In genomic region chr3:120596116-120596852, GRCh38 we compare ENCODE assay signal across 8 cellular contexts. TPM values are rescaled to one million over a fixed set of nuclear protein-coding genes. Genes with fewer than 3 reads are reported as not detected.
DNase-seq lines count a peak whose midpoint lies in the region; TF ChIP-seq lines count a peak whose summit lies in the region.

Gene NDUFB4, plus strand, starts transcription at chr3:120596336. Its CDS starts 24 bp downstream, at chr3:120596360.

- peak within 1 kb of the TSS; percentile 86 for H3K4me3 Mint-ChIP-seq in activated naive CD4-positive, alpha-beta T cell treated with anti-CD3 and anti-CD28 coated beads for 36 hours

- H3K27me3 ChIP-seq in neuron (ENCODE audit: insufficient read depth, low read length) (no peaks in the 10 kb centered on the region), subcutaneous abdominal adipose tissue (ENCODE audit: control insufficient read depth in 5 of 5, insufficient read depth in 4 of 5, low read length in 5 of 5) (no peaks in the 10 kb centered on the region)

- peak within 1 kb of the TSS; percentile 89 to 99 (median 99) for H3K9ac ChIP-seq in subcutaneous abdominal adipose tissue (ENCODE audit: low read length in 5 of 5)

- peak within 1 kb of the TSS; percentile 95 for H3K27ac Mint-ChIP-seq in activated naive CD4-positive, alpha-beta T cell treated with anti-CD3 and anti-CD28 coated beads for 36 hours

- intact Hi-C loops in activated naive CD4-positive, alpha-beta T cell treated with anti-CD3 and anti-CD28 coated beads for 36 hours (cut with micrococcal nuclease), result loop anchor here (1.0 to 10.0 kb wide), 13 partner anchors 35 to 1899 kb away; partner anchors contain the start of genes ARHGAP31, CFAP91, EAF2 and GTF2E1

- H3K36me3 ChIP-seq in neuron (ENCODE audit: insufficient read depth, low read length), result peaks cover 32% of the 10 kb centered on the region
- peaks cover 6 to 24% (median 12%) of the 10 kb centered on the region in 5 donors for H3K36me3 ChIP-seq in subcutaneous abdominal adipose tissue (ENCODE audit: control insufficient read depth in 5 of 5, insufficient read depth in 5 of 5, low read length in 5 of 5)

- peaks cover 6% of the 10 kb centered on the region for H3K4me1 ChIP-seq in neuron (ENCODE audit: insufficient read depth, low read length)
- peaks cover 5 to 40% (median 34%) of the 10 kb centered on the region in 5 donors for H3K4me1 ChIP-seq in subcutaneous abdominal adipose tissue (ENCODE audit: control insufficient read depth in 5 of 5, insufficient read depth in 5 of 5, low read length in 5 of 5)

- peaks cover 9% of the 10 kb centered on the region for H3K36me3 Mint-ChIP-seq in activated naive CD4-positive, alpha-beta T cell treated with anti-CD3 and anti-CD28 coated beads for 36 hours (ENCODE audit: low read depth)

- H3K27ac ChIP-seq in subcutaneous abdominal adipose tissue (ENCODE audit: low read depth, low read length), result peak within 1 kb of the TSS; percentile 95

- CTCF ChIA-PET in activated naive CD4-positive, alpha-beta T cell treated with anti-CD3 and anti-CD28 coated beads for 36 hours (lab: Charles Lee), result interaction anchor here (0.6 to 2.7 kb wide), 8 partner anchors 29 to 351 kb away, joined by 3 to 9 read pairs (median 4); partner anchors contain the start of gene GTF2E1

- peaks cover 7% of the 10 kb centered on the region for H3K4me1 Mint-ChIP-seq in activated naive CD4-positive, alpha-beta T cell treated with anti-CD3 and anti-CD28 coated beads for 36 hours (ENCODE audit: low read depth)

- peak within 1 kb of the TSS; percentile 83 for H2AFZ ChIP-seq in neuron (ENCODE audit: low read depth, low read length)

- H3K4me3 ChIP-seq in HFF-Myc (replicated peaks; ENCODE audit: low read depth, low read length) (peak within 1 kb of the TSS; percentile 90), neuron (ENCODE audit: low read length) (peak within 1 kb of the TSS; percentile 85), subcutaneous abdominal adipose tissue (ENCODE audit: low read depth in 1 of 5, low read length in 5 of 5) (peak within 1 kb of the TSS; percentile 84 to 93 (median 89))

- no peaks in the 10 kb centered on the region for H3K9me3 Mint-ChIP-seq in activated naive CD4-positive, alpha-beta T cell treated with anti-CD3 and anti-CD28 coated beads for 36 hours

- no peaks in the 10 kb centered on the region for H3K9me3 ChIP-seq in neuron (ENCODE audit: low read length)
- no peaks in the 10 kb centered on the region for H3K9me3 ChIP-seq in subcutaneous abdominal adipose tissue (ENCODE audit: control insufficient read depth in 5 of 5, low read length in 5 of 5)

- DNase-seq in GM03348 (ENCODE audit: low spot score) (peak; percentile 98), HFF-Myc (ENCODE audit: extremely low read depth, low read depth) (peak; percentile 98), NAMALWA (ENCODE audit: low spot score) (peak; percentile 99), SK-N-DZ (ENCODE audit: low spot score) (peak; percentile 99), foreskin melanocyte (peak; percentile 95)
- peak; percentile 97 for DNase-seq in activated naive CD4-positive, alpha-beta T cell treated with anti-CD3 and anti-CD28 coated beads for 36 hours

- no peak for TF ChIP-seq CTCF in HFF-Myc (IDR thresholded peaks at IDR 0.05; ENCODE audit: low read depth, low read length, missing control alignments)

- no peaks in the 10 kb centered on the region for H3K27me3 Mint-ChIP-seq in activated naive CD4-positive, alpha-beta T cell treated with anti-CD3 and anti-CD28 coated beads for 36 hours (ENCODE audit: low read depth)

RNA-seq across cellular contexts. Expression of gene NDUFB4, which starts in this region (rescaled TPM):
- polyA plus RNA-seq in SK-N-DZ (2014; cell fraction: cytosol; rRNA removed), result 123 and 141 TPM in 2 replicates
- polyA plus RNA-seq in SK-N-DZ (2014; cell fraction: nucleus; rRNA removed), result 116 and 119 TPM in 2 replicates
- total RNA-seq in activated naive CD4-positive, alpha-beta T cell treated with anti-CD3 and anti-CD28 coated beads for 36 hours, result 100 to 1,000 TPM; 146 to 152 TPM

Comparison
In these comparisons a context has a peak if more than half of its experiments do, and no peak if none do; other contexts are left out.
1. Peak in every context shown above with its lines: DNase-seq, H3K4me3 ChIP-seq and H3K27ac ChIP-seq.